1 cellular context compared by ENCODE assay signal in genomic region chr11:16359369-16359768, GRCh38.
TF ChIP-seq lines count a peak whose summit lies in the region.

No MANE protein-coding gene starts in this region.

TF ChIP-seq in K562, 482 proteins besides CTCF, POLR2A, EP300 and RAD21 (continued from another document):
- TF ChIP-seq SMARCC2 (IDR thresholded peaks at IDR 0.05; ENCODE audit: low read depth) (peak; percentile 83), PKNOX1 (IDR thresholded peaks at IDR 0.05) (peak; percentile 71), MNT (conservative IDR thresholded peaks at IDR 0.05) (peak in 1 of 2 experiments; percentile 32; a peak in 1 of 4 replicates), MEIS2 (IDR thresholded peaks at IDR 0.05; ENCODE audit: partially characterized antibody) (peak; percentile 83), CC2D1A (IDR thresholded peaks at IDR 0.05) (peak; percentile 58; the same call in 1 of the 2 replicates), MYNN (IDR thresholded peaks at IDR 0.05) (no peak), MYNN (CRISPR knock-in tag; IDR thresholded peaks at IDR 0.05) (no peak), ZNF780A (CRISPR knock-in tag; IDR thresholded peaks at IDR 0.05) (no peak), TCF3 (CRISPR knock-in tag; IDR thresholded peaks at IDR 0.05) (peak; percentile 91), TRIM24 (IDR thresholded peaks at IDR 0.05) (peak; percentile 77 to 82; a peak in 3 of 4 replicates)
